9 cellular contexts compared by ENCODE assay signal in the genomic region with DNA sequence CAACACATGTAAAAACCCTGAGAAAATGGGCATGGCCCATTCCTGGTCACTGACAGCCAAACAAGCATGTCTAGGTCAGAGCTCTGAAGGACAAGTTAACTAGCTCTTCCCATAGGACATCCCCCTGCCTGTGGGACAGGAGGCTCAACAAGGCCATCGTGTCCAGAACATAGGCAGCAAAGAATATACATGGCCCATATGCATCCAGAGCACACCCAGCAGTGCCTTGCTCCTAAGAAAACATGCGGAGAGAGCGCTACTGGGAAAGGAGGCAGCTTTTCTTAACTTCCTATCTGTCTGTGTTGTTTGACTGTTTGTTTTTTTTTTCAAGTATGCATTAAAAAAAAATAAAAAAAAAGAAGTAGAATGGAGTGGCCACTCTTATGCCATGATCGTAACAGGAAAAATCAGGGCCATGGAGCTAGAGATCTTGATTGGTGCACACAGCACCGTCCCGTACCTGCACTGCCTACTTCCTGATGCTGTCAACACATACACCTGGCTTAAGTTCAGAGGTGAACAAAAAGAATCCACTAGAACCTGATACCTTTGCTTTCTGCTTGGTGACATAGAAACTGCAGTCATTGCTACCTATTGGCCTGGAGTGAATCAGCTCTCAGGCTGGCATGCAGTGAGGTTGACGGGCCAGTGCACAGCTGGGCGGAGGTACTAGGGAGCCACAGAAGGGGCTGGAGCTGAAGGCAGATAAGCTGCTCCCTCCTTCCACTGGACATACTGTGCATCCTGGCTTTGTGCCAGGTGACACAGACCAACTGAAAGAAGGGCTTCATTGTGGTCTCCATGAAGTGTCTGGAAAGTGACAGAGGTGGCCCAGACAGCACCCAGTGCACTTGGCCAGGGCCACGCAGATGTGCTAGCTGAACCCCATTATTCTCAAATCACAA.
"Had no signal": no experiment of that assay in that cellular context is flagged by ENCODE, and none has a peak within 500 bp of the region (broad histone marks: within the 10 kb centered on the region; RNA-seq: fewer than 3 reads in every experiment).

No MANE protein-coding gene starts in this region.

- H2AFZ ChIP-seq: GM23338 had no signal

- H3K4me2 ChIP-seq: GM23338 had no signal

- H3K4me3 Mint-ChIP-seq: GM23338, H9, HFFc6, IgD-negative memory B cell had no signal

- FAIRE-seq: H1, H54, HepG2 had no signal

- H3K9me3 Mint-ChIP-seq: GM23338, H9, HFFc6, IgD-negative memory B cell had no signal

- H3K4me3 ChIP-seq: GM23338 had no signal

- ATAC-seq: GM23338, HepG2 had no signal

- DNase-seq: H9, HCEC 1CT, HFFc6 had no signal

- H3K4me1 Mint-ChIP-seq: GM23338, H9, IgD-negative memory B cell had no signal

- H3K27ac ChIP-seq: HL-60 had no signal

- H3K27ac Mint-ChIP-seq: GM23338, H9, HFFc6, IgD-negative memory B cell had no signal

- H3K27me3 Mint-ChIP-seq: IgD-negative memory B cell had no signal
